Comparison of ENCODE assay signal across 26 cellular contexts in the genomic region with DNA sequence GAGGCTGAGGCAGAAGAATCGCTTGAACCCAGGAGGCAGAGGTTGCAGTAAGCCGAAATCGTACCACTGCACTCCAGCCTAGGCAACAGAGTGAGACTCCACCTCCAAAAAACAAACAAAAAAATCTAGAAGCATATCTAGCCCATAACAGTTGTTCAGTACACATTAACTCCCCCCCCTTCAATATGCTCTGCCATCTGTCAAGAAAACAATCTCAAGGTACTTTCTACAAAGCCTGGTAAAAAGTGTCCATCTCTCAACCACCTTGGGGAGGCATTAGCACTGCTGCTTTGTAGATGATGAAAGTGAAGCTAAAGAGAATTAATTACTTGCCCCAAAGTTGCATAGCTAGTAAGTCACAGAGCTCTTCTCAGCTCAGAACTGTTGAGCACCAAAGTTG.
"Had no signal": no experiment of that assay in that cellular context is flagged by ENCODE, and none has a peak within 500 bp of the region (broad histone marks: within the 10 kb centered on the region; RNA-seq: fewer than 3 reads in every experiment).

No MANE protein-coding gene starts in this region.

- ATAC-seq: esophagus mucosa; heart left ventricle; left colon; left ventricle myocardium superior; psoas muscle; right lobe of liver; stimulated activated memory B cell treated with anti-CD40 and anti-IgM and Interleukin-4, amounts not matched to agents 10 μg/mL and 1 μg/mL and 100 μg/mL, for 72 hours had no signal

- H3K36me3 Mint-ChIP-seq: naive B cell; stimulated activated memory B cell treated with anti-CD40 and anti-IgM and Interleukin-4, amounts not matched to agents 10 μg/mL and 1 μg/mL and 100 μg/mL, for 72 hours had no signal

- FAIRE-seq: endometrium, frontal cortex had no signal

- DNase-seq: dorsolateral prefrontal cortex; effector memory CD4-positive, alpha-beta T cell; heart left ventricle; hippocampal formation; left colon; left ventricle myocardium superior; mesenchymal stem cell; naive B cell; occipital lobe; psoas muscle; retina; right lobe of liver; spleen; stimulated activated CD4-positive, alpha-beta T cell treated with anti-CD3 and anti-CD28 coated beads, Interleukin-15, amount 100 ng/mL, for 24 hours; stimulated activated CD4-positive, alpha-beta T cell treated with anti-CD3 and anti-CD28 coated beads, Interleukin-1b, Interleukin-23, amount 100 ng/mL, for 48 hours; stimulated activated CD4-positive, alpha-beta T cell treated with anti-CD3 and anti-CD28 coated beads, Interleukin-4, amount 100 ng/mL, for 24 hours; tibial artery; upper lobe of left lung; uterus had no signal

- H3K27me3 ChIP-seq: dorsolateral prefrontal cortex, heart left ventricle, right lobe of liver, spleen, tibial artery, upper lobe of left lung, uterus had no signal

- H3K27me3 Mint-ChIP-seq: naive B cell; stimulated activated memory B cell treated with anti-CD40 and anti-IgM and Interleukin-4, amounts not matched to agents 10 μg/mL and 1 μg/mL and 100 μg/mL, for 72 hours; stimulated activated naive CD8-positive, alpha-beta T cell treated with anti-CD3 and anti-CD28 coated beads, Interleukin-15, Interleukin-2, amounts not matched to agents 100 ng/mL and 50 ng/mL, for 24 hours had no signal

- H3K36me3 ChIP-seq: heart left ventricle, right lobe of liver, tibial artery, upper lobe of left lung, uterus had no signal

- H3K4me3 Mint-ChIP-seq: naive B cell; nephron; stimulated activated memory B cell treated with anti-CD40 and anti-IgM and Interleukin-4, amounts not matched to agents 10 μg/mL and 1 μg/mL and 100 μg/mL, for 72 hours; stimulated activated naive CD8-positive, alpha-beta T cell treated with anti-CD3 and anti-CD28 coated beads, Interleukin-15, Interleukin-2, amounts not matched to agents 100 ng/mL and 50 ng/mL, for 24 hours had no signal

- H3K27ac Mint-ChIP-seq: naive B cell; nephron; stimulated activated memory B cell treated with anti-CD40 and anti-IgM and Interleukin-4, amounts not matched to agents 10 μg/mL and 1 μg/mL and 100 μg/mL, for 72 hours; stimulated activated naive CD8-positive, alpha-beta T cell treated with anti-CD3 and anti-CD28 coated beads, Interleukin-15, Interleukin-2, amounts not matched to agents 100 ng/mL and 50 ng/mL, for 24 hours had no signal

- H3K27ac ChIP-seq: dorsolateral prefrontal cortex, heart left ventricle, psoas muscle, right lobe of liver, spleen, tibial artery, upper lobe of left lung, uterus had no signal

- H3K9me3 Mint-ChIP-seq: naive B cell; nephron; stimulated activated memory B cell treated with anti-CD40 and anti-IgM and Interleukin-4, amounts not matched to agents 10 μg/mL and 1 μg/mL and 100 μg/mL, for 72 hours; stimulated activated naive CD8-positive, alpha-beta T cell treated with anti-CD3 and anti-CD28 coated beads, Interleukin-15, Interleukin-2, amounts not matched to agents 100 ng/mL and 50 ng/mL, for 24 hours had no signal

- H3K4me1 Mint-ChIP-seq: naive B cell; stimulated activated memory B cell treated with anti-CD40 and anti-IgM and Interleukin-4, amounts not matched to agents 10 μg/mL and 1 μg/mL and 100 μg/mL, for 72 hours had no signal

- H3K4me1 ChIP-seq: psoas muscle, right lobe of liver, tibial artery, upper lobe of left lung, uterus had no signal

- H3K9me3 ChIP-seq: heart left ventricle, psoas muscle, right lobe of liver, spleen, tibial artery, upper lobe of left lung, uterus had no signal

- H3K4me3 ChIP-seq: dorsolateral prefrontal cortex, heart left ventricle, lung, psoas muscle, right lobe of liver, spleen, tibial artery, upper lobe of left lung, uterus had no signal
